19 cellular contexts compared by ENCODE assay signal in the genomic region with DNA sequence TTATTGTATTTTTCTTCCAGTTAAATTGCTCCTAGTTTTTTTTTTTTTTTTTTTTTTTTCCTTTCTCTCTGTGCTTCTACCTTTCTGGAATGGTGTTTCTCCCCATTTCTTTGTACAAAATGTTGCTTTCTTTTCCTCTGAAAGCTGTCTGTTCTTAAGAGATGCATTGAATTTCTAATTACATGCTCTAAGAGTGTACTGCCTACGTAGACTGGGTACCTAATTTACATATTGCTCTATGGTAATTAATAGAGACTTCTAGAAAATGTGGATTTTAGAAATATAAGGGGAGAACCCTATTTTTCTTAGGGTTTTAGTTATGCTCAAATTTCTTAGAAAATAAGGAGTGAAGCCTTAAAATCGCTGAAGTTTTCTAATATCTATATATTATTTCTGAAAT. TPM values are rescaled to one million over a fixed set of nuclear protein-coding genes. Genes with fewer than 3 reads are reported as not detected.
A peak's percentile ranks its signal among the peaks of the same experiment; 100 is the strongest.
DNase-seq lines count a peak whose midpoint lies in the region; ATAC-seq, FAIRE-seq and TF ChIP-seq lines count a peak whose summit lies in the region.
"Had no signal": no experiment of that assay in that cellular context is flagged by ENCODE, and none has a peak within 500 bp of the region (broad histone marks: within the 10 kb centered on the region; RNA-seq: fewer than 3 reads in every experiment).

No MANE protein-coding gene starts in this region.

- 0 out of 2 replicates have a peak overlapping the region, but pooled peaks have one; percentile 30 for H3K27ac Mint-ChIP-seq in GM23338
- H3K27ac Mint-ChIP-seq in activated T-cell treated with anti-CD3 and anti-CD28 coated beads, Interleukin-2, amount 50 U/mL, for 72 hours = no peak overlapping the region
- H3K27ac Mint-ChIP-seq: B cell; CD8-positive, alpha-beta T cell; IgD-negative memory B cell had no signal

- H4K20me1 ChIP-seq in GM23338 (replicated peaks; ENCODE audit: insufficient read depth) (no peaks in the 10 kb centered on the region), KMS-11 (ENCODE audit: insufficient read depth) (no peaks in the 10 kb centered on the region), OCI-LY1 (ENCODE audit: insufficient read depth, low read length) (no peaks in the 10 kb centered on the region), K562 (replicated peaks; ENCODE audit: control insufficient read depth, insufficient read depth, low read length) (no peaks in the 10 kb centered on the region)

- ATAC-seq in GM23338 (no peak), K562 (no peak)
- ATAC-seq in activated T-cell treated with anti-CD3 and anti-CD28 coated beads, Interleukin-2, amount 50 U/mL, for 72 hours (replicated peaks in 1 of 2) = no peak
- ATAC-seq: CD8-positive, alpha-beta T cell; HCT116; HepG2 had no signal

- no peaks in the 10 kb centered on the region for H3K27me3 Mint-ChIP-seq in GM23338 (ENCODE audit: insufficient read depth, low read depth, poor library complexity)
- H3K27me3 Mint-ChIP-seq in activated T-cell treated with anti-CD3 and anti-CD28 coated beads, Interleukin-2, amount 50 U/mL, for 72 hours (ENCODE audit: low read depth) = no peaks in the 10 kb centered on the region
- H3K27me3 Mint-ChIP-seq: B cell, IgD-negative memory B cell had no signal

- in situ Hi-C loops in K562 (cut with MboI) = no loop called here

- H3K27me3 ChIP-seq in GM23338 (ENCODE audit: insufficient read depth) (no peaks in the 10 kb centered on the region), KMS-11 (ENCODE audit: insufficient read depth, low read depth) (no peaks in the 10 kb centered on the region), OCI-LY1 (ENCODE audit: insufficient read depth, low read length) (no peaks in the 10 kb centered on the region), K562 (ENCODE audit: control insufficient read depth in 2 of 2, insufficient read depth in 2 of 2, low read length in 2 of 2) (no peaks in the 10 kb centered on the region)
- H3K27me3 ChIP-seq: BLaER1 treated with 17β-estradiol and CSF1 and Interleukin-3, amounts not matched to agents 10 nM and 100 nM had no signal

- H3K9me3 ChIP-seq in OCI-LY1 (ENCODE audit: low read length) = no peaks in the 10 kb centered on the region
- no peaks in the 10 kb centered on the region for H3K9me3 ChIP-seq in K562 (replicated peaks; ENCODE audit: control insufficient read depth, insufficient read depth, low read depth, low read length)

- POLR2A ChIA-PET in K562 (lab: Yijun Ruan, JAX) = no interaction called here

- intact Hi-C loops in K562 (cut with micrococcal nuclease) = no loop called here

- TF ChIP-seq EP300 in K562 (IDR thresholded peaks at IDR 0.05; ENCODE audit: low read length) = no peak

- H3K4me2 ChIP-seq in GM23338 = no peak overlapping the region
- peak overlapping the region; percentile 80 for H3K4me2 ChIP-seq in KMS-11
- H3K4me2 ChIP-seq in OCI-LY1 (ENCODE audit: low read length) = peak overlapping the region; percentile 43; the same call in 1 of the 2 replicates
- H3K4me2 ChIP-seq in K562 (ENCODE audit: insufficient read depth, low read length) = no peak overlapping the region
- H3K4me2 ChIP-seq: BLaER1 treated with 17β-estradiol and CSF1 and Interleukin-3, amounts not matched to agents 10 nM and 100 nM had no signal

- no peaks in the 10 kb centered on the region for H3F3A ChIP-seq in GM23338 (replicated peaks; ENCODE audit: low read depth)
- H3F3A ChIP-seq in OCI-LY1 (ENCODE audit: insufficient read depth, low read length) = no peaks in the 10 kb centered on the region

- H3K36me3 Mint-ChIP-seq in GM23338 (ENCODE audit: low read depth) = no peaks in the 10 kb centered on the region
- peaks cover 4 to 8% of the 10 kb centered on the region in 2 donors for H3K36me3 Mint-ChIP-seq in activated T-cell treated with anti-CD3 and anti-CD28 coated beads, Interleukin-2, amount 50 U/mL, for 72 hours (ENCODE audit: insufficient read depth in 2 of 2)

- FAIRE-seq in K562 (lab: Jason Lieb, UNC) = no peak
- FAIRE-seq: HepG2 had no signal

- no peaks in the 10 kb centered on the region for H3K9me3 Mint-ChIP-seq in GM23338
- H3K9me3 Mint-ChIP-seq in activated T-cell treated with anti-CD3 and anti-CD28 coated beads, Interleukin-2, amount 50 U/mL, for 72 hours = no peaks in the 10 kb centered on the region
- H3K9me3 Mint-ChIP-seq: CD8-positive, alpha-beta T cell had no signal

- no peak overlapping the region for H3K4me3 Mint-ChIP-seq in GM23338
- H3K4me3 Mint-ChIP-seq in activated T-cell treated with anti-CD3 and anti-CD28 coated beads, Interleukin-2, amount 50 U/mL, for 72 hours = no peak overlapping the region
- H3K4me3 Mint-ChIP-seq: B cell; CD8-positive, alpha-beta T cell had no signal

- no peak for TF ChIP-seq RAD21 in K562 (CRISPR knock-in tag; conservative IDR thresholded peaks at IDR 0.05 in 1 of 2, IDR thresholded peaks at IDR 0.05 in 1 of 2)

- CTCF ChIA-PET in K562 (lab: Yijun Ruan, JAX; ENCODE audit: low intra/inter-chr PET ratio) = no interaction called here

- H3K79me2 ChIP-seq in GM23338 (replicated peaks; ENCODE audit: insufficient read depth) (no peaks in the 10 kb centered on the region), KMS-11 (ENCODE audit: insufficient read depth, low read depth) (peaks cover 75% of the 10 kb centered on the region), OCI-LY1 (ENCODE audit: insufficient read depth, low read length) (peaks cover 97% of the 10 kb centered on the region), K562 (ENCODE audit: control insufficient read depth, insufficient read depth, low read length) (no peaks in the 10 kb centered on the region)

- H3K27ac ChIP-seq in GM23338 (ENCODE audit: low read depth) = no peak overlapping the region
- peak overlapping the region; percentile 42; the same call in 1 of the 2 replicates for H3K27ac ChIP-seq in KMS-11
- peak overlapping the region; percentile 68 for H3K27ac ChIP-seq in OCI-LY1 (ENCODE audit: low read depth, low read length, poor library complexity, severe bottlenecking)
- H3K27ac ChIP-seq in K562 (ENCODE audit: extremely low read depth, low read depth, low read length) = no peak overlapping the region
- H3K27ac ChIP-seq: BLaER1 treated with 17β-estradiol and CSF1 and Interleukin-3, amounts not matched to agents 10 nM and 100 nM had no signal

- DNase-seq in GM23338 (ENCODE audit: low spot score) (no peak), K562 (ENCODE audit: extremely low read depth in 1 of 4, low spot score in 3 of 4) (no peak), middle frontal gyrus (ENCODE audit: extremely low spot score, low spot score) (no peak), GDM1 (lab: John Stamatoyannopoulos, UW) (no peak), NCI-H446 (lab: John Stamatoyannopoulos, UW) (no peak)
- no peak for DNase-seq in activated T-cell treated with anti-CD3 and anti-CD28 coated beads, Interleukin-2, amount 50 U/mL, for 72 hours
- DNase-seq: 8988T; Calu3; CD8-positive, alpha-beta T cell; DMS79 treated with DMSO at 0.1 percent for 48 hours; GOT3; H7 had no signal

- no TSS peak for BruUV-seq in K562 (replicated peaks; lab: Mats Ljungman, UMichigan)

- H3K36me3 ChIP-seq in GM23338 (ENCODE audit: insufficient read depth) (no peaks in the 10 kb centered on the region), KMS-11 (ENCODE audit: insufficient read depth) (no peaks in the 10 kb centered on the region), OCI-LY1 (ENCODE audit: insufficient read depth, low read length) (peaks cover 27% of the 10 kb centered on the region), K562 (ENCODE audit: control insufficient read depth, insufficient read depth, low read length) (no peaks in the 10 kb centered on the region)

- no peak overlapping the region for H3K4me3 ChIP-seq in GM23338
- no peak overlapping the region for H3K4me3 ChIP-seq in KMS-11 (IDR thresholded peaks at IDR 0.05; ENCODE audit: insufficient read depth, low read depth, low read length)
- H3K4me3 ChIP-seq in OCI-LY1 (ENCODE audit: low read depth, low read length, poor library complexity, severe bottlenecking) = no peak overlapping the region
- H3K4me3 ChIP-seq in K562 = no peak overlapping the region
- H3K4me3 ChIP-seq: BLaER1 treated with 17β-estradiol and CSF1 and Interleukin-3, amounts not matched to agents 10 nM and 100 nM had no signal

- H2AFZ ChIP-seq in GM23338 (no peak overlapping the region), KMS-11 (ENCODE audit: low read depth) (no peak overlapping the region), OCI-LY1 (ENCODE audit: low read length) (no peak overlapping the region), K562 (ENCODE audit: low read depth, low read length) (no peak overlapping the region)

- H3K9me1 ChIP-seq in K562 (ENCODE audit: control insufficient read depth, insufficient read depth, low read length) = no peaks in the 10 kb centered on the region

- H3K4me1 ChIP-seq in GM23338 (ENCODE audit: insufficient read depth) = no peaks in the 10 kb centered on the region
- peaks cover 72% of the 10 kb centered on the region for H3K4me1 ChIP-seq in KMS-11 (ENCODE audit: low read depth, poor library complexity, severe bottlenecking)
- H3K4me1 ChIP-seq in OCI-LY1 (ENCODE audit: insufficient read depth, low read length, severe bottlenecking) = peaks cover 54% of the 10 kb centered on the region
- no peaks in the 10 kb centered on the region; a peak in 1 of 5 replicates for H3K4me1 ChIP-seq in K562 (replicated peaks in 1 of 2; ENCODE audit: control insufficient read depth in 2 of 2, insufficient read depth in 2 of 2, low read length in 2 of 2)
- H3K4me1 ChIP-seq: BLaER1 treated with 17β-estradiol and CSF1 and Interleukin-3, amounts not matched to agents 10 nM and 100 nM had no signal

- H3K4me1 Mint-ChIP-seq in GM23338 = peaks cover 3% of the 10 kb centered on the region; the same call in 2 of the 3 replicates
- H3K4me1 Mint-ChIP-seq in activated T-cell treated with anti-CD3 and anti-CD28 coated beads, Interleukin-2, amount 50 U/mL, for 72 hours (ENCODE audit: low read depth) = peaks cover 7% of the 10 kb centered on the region

- H3K9ac ChIP-seq in KMS-11 (peak overlapping the region; percentile 2; the same call in 1 of the 2 replicates), OCI-LY1 (ENCODE audit: low read length) (peak overlapping the region; percentile 26; the same call in 1 of the 2 replicates), K562 (ENCODE audit: insufficient read depth in 1 of 2, low read depth in 2 of 2, low read length in 2 of 2) (no peak overlapping the region)
- H3K9ac ChIP-seq: BLaER1 treated with 17β-estradiol and CSF1 and Interleukin-3, amounts not matched to agents 10 nM and 100 nM had no signal

- TF ChIP-seq CTCF in GM23338 (conservative IDR thresholded peaks at IDR 0.05; ENCODE audit: low read depth in 2 of 2) (no peak), KMS-11 (conservative IDR thresholded peaks at IDR 0.05; ENCODE audit: low read depth, low read length) (no peak), OCI-LY1 (IDR thresholded peaks at IDR 0.05; ENCODE audit: low read length) (no peak), K562 (IDR thresholded peaks at IDR 0.05 in 2 of 3, conservative IDR thresholded peaks at IDR 0.05 in 1 of 3; ENCODE audit: insufficient read depth in 2 of 3, low read depth in 1 of 3, low read length in 3 of 3) (no peak)

- TF ChIP-seq POLR2A in K562 (conservative IDR thresholded peaks at IDR 0.05) = no peak

- H3K9me2 ChIP-seq in GM23338 (ENCODE audit: insufficient read depth) (no peaks in the 10 kb centered on the region), OCI-LY1 (ENCODE audit: low read depth, low read length) (no peaks in the 10 kb centered on the region)

- WGBS in K562 (ENCODE audit: insufficient coverage, low coverage, missing lambda C conversion rate) = 33% methylated on average over 2 of the region's 2 CpGs

RNA-seq across cellular contexts. Expression of gene KCNQ5, which starts 13.8 kb away (rescaled TPM):
- 0.87 and 2.3 TPM in 2 replicates for total RNA-seq in GM23338 (2014; rRNA removed; shearing (Covaris generic))
- 0.30 and 0.68 TPM in 2 replicates for polyA plus RNA-seq in GM23338 (2016; fragmentation: Nextera tagmentation; extraction: Ambion mirVana)
- total RNA-seq in K562 (2011; cell fraction: chromatin; rRNA removed; ENCODE audit: low replicate concordance) = 6.0 and 20.4 TPM in 2 replicates
- total RNA-seq in K562 (2011; cell fraction: nucleolus; rRNA removed) = 4.3 and 5.5 TPM in 2 replicates
- 11.5 and 12.2 TPM in 2 replicates for total RNA-seq in K562 (2011; cell fraction: nucleoplasm; rRNA removed)
- 2.4 and 2.6 TPM in 2 replicates for total RNA-seq in K562 (2014; rRNA removed)
- 3.8 and 4.4 TPM in 2 replicates for total RNA-seq in K562 (2014; rRNA removed; fragmentation: Illumina TruSeq; extraction: Trizol)
- total RNA-seq in K562 (2015; rRNA removed; fragmentation: Illumina TruSeq; extraction: Trizol) = 5.9 and 6.5 TPM in 2 replicates
- total RNA-seq in K562 (2021) = 5.0 and 5.7 TPM in 2 replicates
- 2.0 and 3.5 TPM in 2 replicates for polyA plus RNA-seq in K562 (2011; rRNA removed)
- 0.81 and 2.0 TPM in 2 replicates for polyA plus RNA-seq in K562 (2011; cell fraction: cytosol; rRNA removed)
- polyA plus RNA-seq in K562 (2011; cell fraction: nucleus; rRNA removed) = 2.2 and 3.4 TPM in 2 replicates
- polyA plus RNA-seq in K562 (2012) = 1.7 and 4.0 TPM in 2 replicates
- 2.5 and 3.1 TPM in 2 replicates for polyA plus RNA-seq in K562 (2014; fragmentation: Illumina TruSeq; extraction: Trizol)
- 1 to 10 TPM in 1 of 2 experiments, under 1 TPM in 1; 0.31 to 1.1 TPM for polyA plus RNA-seq in K562 (2014; fragmentation: Nextera tagmentation; extraction: Ambion mirVana)
- polyA plus RNA-seq in K562 (2014; rRNA removed) = 2.0 and 2.5 TPM in 2 replicates
- 5.4 and 9.4 TPM in 2 replicates for polyA minus RNA-seq in K562 (2011; rRNA and poly(A)+ RNA removed)
- polyA minus RNA-seq in K562 (2011; cell fraction: cytosol; rRNA and poly(A)+ RNA removed) = 2.8 and 4.7 TPM in 2 replicates
- 10.6 and 24.9 TPM in 2 replicates for polyA minus RNA-seq in K562 (2011; cell fraction: nucleus; rRNA and poly(A)+ RNA removed)
- total RNA-seq in activated T-cell treated with anti-CD3 and anti-CD28 coated beads, Interleukin-2, amount 50 U/mL, for 72 hours = 1 to 10 TPM; 6.1 to 9.8 TPM
- total RNA-seq: Calu3, HepG2 had no signal

Comparison
In these comparisons a context has a peak if more than half of its experiments do, and no peak if none do; other contexts are left out.
1. H3K27ac ChIP-seq: peak in KMS-11 (single experiment) and OCI-LY1 (single experiment); none in GM23338 (single experiment) and K562 (single experiment).
2. H3K4me2 ChIP-seq: peak in KMS-11 (single experiment) and OCI-LY1 (single experiment); none in GM23338 (single experiment) and K562 (single experiment).
3. H3K9ac ChIP-seq: peak in KMS-11 (single experiment) and OCI-LY1 (single experiment); none in K562 (0 of 2).